In genomic region chr11:120097721-120098385, GRCh38 we compare ENCODE assay signal across 22 cellular contexts. TPM values are rescaled to one million over a fixed set of nuclear protein-coding genes. Genes with fewer than 3 reads are reported as not detected.
"Had no signal": no experiment of that assay in that cellular context is flagged by ENCODE, and none has a peak within 500 bp of the region (broad histone marks: within the 10 kb centered on the region; RNA-seq: fewer than 3 reads in every experiment).

No MANE protein-coding gene starts in this region.

- H3K4me1 Mint-ChIP-seq: naive B cell; stimulated activated memory B cell treated with anti-CD40 and anti-IgM and Interleukin-4, amounts not matched to agents 10 μg/mL and 1 μg/mL and 100 μg/mL, for 72 hours; stimulated activated naive CD8-positive, alpha-beta T cell treated with anti-CD3 and anti-CD28 coated beads, Interleukin-15, amount 100 ng/mL, for 72 hours had no signal

- H3K9me3 Mint-ChIP-seq: naive B cell; stimulated activated memory B cell treated with anti-CD40 and anti-IgM and Interleukin-4, amounts not matched to agents 10 μg/mL and 1 μg/mL and 100 μg/mL, for 72 hours; stimulated activated naive CD8-positive, alpha-beta T cell treated with anti-CD3 and anti-CD28 coated beads, Interleukin-15, amount 100 ng/mL, for 72 hours had no signal

- H3K4me3 ChIP-seq: colonic mucosa, hepatocyte, left ventricle myocardium inferior, lower lobe of right lung, pancreas, right lobe of liver, thoracic aorta, transverse colon, uterus had no signal

- H3K27ac ChIP-seq: colonic mucosa, hepatocyte, left ventricle myocardium inferior, lower lobe of right lung, pancreas, right lobe of liver, thoracic aorta, transverse colon, uterus had no signal

- H2AFZ ChIP-seq: hepatocyte had no signal

- H3K9me3 ChIP-seq: colonic mucosa, left ventricle myocardium inferior, lower lobe of right lung, pancreas, right lobe of liver, thoracic aorta, transverse colon, uterus had no signal

- H3K36me3 ChIP-seq: colonic mucosa, left ventricle myocardium inferior, lower lobe of right lung, pancreas, right lobe of liver, thoracic aorta, transverse colon, uterus had no signal

- H3K36me3 Mint-ChIP-seq: naive B cell; stimulated activated memory B cell treated with anti-CD40 and anti-IgM and Interleukin-4, amounts not matched to agents 10 μg/mL and 1 μg/mL and 100 μg/mL, for 72 hours had no signal

- H3K27me3 ChIP-seq: colonic mucosa, hepatocyte, pancreas, right lobe of liver, uterus had no signal

- H3K4me3 Mint-ChIP-seq: naive B cell; stimulated activated memory B cell treated with anti-CD40 and anti-IgM and Interleukin-4, amounts not matched to agents 10 μg/mL and 1 μg/mL and 100 μg/mL, for 72 hours; stimulated activated naive CD8-positive, alpha-beta T cell treated with anti-CD3 and anti-CD28 coated beads, Interleukin-15, amount 100 ng/mL, for 72 hours had no signal

- H3K4me1 ChIP-seq: colonic mucosa, left ventricle myocardium inferior, lower lobe of right lung, pancreas, right lobe of liver, transverse colon, uterus had no signal

- H3K79me2 ChIP-seq: hepatocyte had no signal

- H3K27ac Mint-ChIP-seq: naive B cell; progenitor cell of endocrine pancreas; stimulated activated memory B cell treated with anti-CD40 and anti-IgM and Interleukin-4, amounts not matched to agents 10 μg/mL and 1 μg/mL and 100 μg/mL, for 72 hours; stimulated activated naive CD8-positive, alpha-beta T cell treated with anti-CD3 and anti-CD28 coated beads, Interleukin-15, amount 100 ng/mL, for 72 hours had no signal

- ATAC-seq: lower lobe of right lung; pancreas; stimulated activated memory B cell treated with anti-CD40 and anti-IgM and Interleukin-4, amounts not matched to agents 10 μg/mL and 1 μg/mL and 100 μg/mL, for 72 hours; stimulated activated naive CD8-positive, alpha-beta T cell treated with anti-CD3 and anti-CD28 coated beads, Interleukin-15, amount 100 ng/mL, for 72 hours had no signal

- DNase-seq: colonic mucosa; dermis blood vessel endothelial cell; foreskin melanocyte; head of caudate nucleus; kidney; left cardiac atrium; left ventricle myocardium inferior; lower lobe of right lung; mesenchymal stem cell; naive B cell; pancreas; stimulated activated CD4-positive, alpha-beta T cell treated with anti-CD3 and anti-CD28 coated beads, Interleukin-15, amount 100 ng/mL, for 24 hours; stimulated activated CD4-positive, alpha-beta T cell treated with anti-CD3 and anti-CD28 coated beads, Interleukin-1b, Interleukin-23, amount 100 ng/mL, for 48 hours; stimulated activated CD4-positive, alpha-beta T cell treated with anti-CD3 and anti-CD28 coated beads, Interleukin-4, amount 100 ng/mL, for 24 hours; stimulated activated naive CD8-positive, alpha-beta T cell treated with anti-CD3 and anti-CD28 coated beads, Interleukin-15, amount 100 ng/mL, for 72 hours; transverse colon; uterus had no signal

RNA-seq across cellular contexts. Expression of gene TRIM29, which starts 40.1 kb away (rescaled TPM):
- total RNA-seq: dermis blood vessel endothelial cell, left ventricle myocardium inferior, progenitor cell of endocrine pancreas had no signal
